Comparison of ENCODE assay signal across 1 cellular context in genomic region chr3:184765730-184766074, GRCh38.
A peak's percentile ranks its signal among the peaks of the same experiment; 100 is the strongest.
TF ChIP-seq lines count a peak whose summit lies in the region.

No MANE protein-coding gene starts in this region.

TF ChIP-seq in GM12878, 131 proteins besides CTCF, POLR2A, EP300 and RAD21:
- TF ChIP-seq CREB1 (IDR thresholded peaks at IDR 0.05; ENCODE audit: low read depth): no peak
- TF ChIP-seq NR2C1 (IDR thresholded peaks at IDR 0.05): no peak
- 0 out of 2 replicates have a peak, but pooled peaks have one; percentile 11 for TF ChIP-seq JUNB (IDR thresholded peaks at IDR 0.05)
- TF ChIP-seq ETV6 (conservative IDR thresholded peaks at IDR 0.05 in 1 of 2, IDR thresholded peaks at IDR 0.05 in 1 of 2; ENCODE audit: borderline replicate concordance in 1 of 2, low read depth in 1 of 2): peak in 1 of 2 experiments; percentile 64; a peak in 1 of 4 replicates
- TF ChIP-seq, protein P1, sequence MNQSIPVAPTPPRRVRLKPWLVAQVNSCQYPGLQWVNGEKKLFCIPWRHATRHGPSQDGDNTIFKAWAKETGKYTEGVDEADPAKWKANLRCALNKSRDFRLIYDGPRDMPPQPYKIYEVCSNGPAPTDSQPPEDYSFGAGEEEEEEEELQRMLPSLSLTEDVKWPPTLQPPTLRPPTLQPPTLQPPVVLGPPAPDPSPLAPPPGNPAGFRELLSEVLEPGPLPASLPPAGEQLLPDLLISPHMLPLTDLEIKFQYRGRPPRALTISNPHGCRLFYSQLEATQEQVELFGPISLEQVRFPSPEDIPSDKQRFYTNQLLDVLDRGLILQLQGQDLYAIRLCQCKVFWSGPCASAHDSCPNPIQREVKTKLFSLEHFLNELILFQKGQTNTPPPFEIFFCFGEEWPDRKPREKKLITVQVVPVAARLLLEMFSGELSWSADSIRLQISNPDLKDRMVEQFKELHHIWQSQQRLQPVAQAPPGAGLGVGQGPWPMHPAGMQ (IDR thresholded peaks at IDR 0.05; ENCODE audit: borderline replicate concordance): no peak
- peak; percentile 7; the same call in 1 of the 2 replicates for TF ChIP-seq RUNX3 (IDR thresholded peaks at IDR 0.05; ENCODE audit: low read length)
- TF ChIP-seq EED (IDR thresholded peaks at IDR 0.05; ENCODE audit: low read depth): peak; percentile 44; the same call in 1 of the 2 replicates
- TF ChIP-seq, protein P2, sequence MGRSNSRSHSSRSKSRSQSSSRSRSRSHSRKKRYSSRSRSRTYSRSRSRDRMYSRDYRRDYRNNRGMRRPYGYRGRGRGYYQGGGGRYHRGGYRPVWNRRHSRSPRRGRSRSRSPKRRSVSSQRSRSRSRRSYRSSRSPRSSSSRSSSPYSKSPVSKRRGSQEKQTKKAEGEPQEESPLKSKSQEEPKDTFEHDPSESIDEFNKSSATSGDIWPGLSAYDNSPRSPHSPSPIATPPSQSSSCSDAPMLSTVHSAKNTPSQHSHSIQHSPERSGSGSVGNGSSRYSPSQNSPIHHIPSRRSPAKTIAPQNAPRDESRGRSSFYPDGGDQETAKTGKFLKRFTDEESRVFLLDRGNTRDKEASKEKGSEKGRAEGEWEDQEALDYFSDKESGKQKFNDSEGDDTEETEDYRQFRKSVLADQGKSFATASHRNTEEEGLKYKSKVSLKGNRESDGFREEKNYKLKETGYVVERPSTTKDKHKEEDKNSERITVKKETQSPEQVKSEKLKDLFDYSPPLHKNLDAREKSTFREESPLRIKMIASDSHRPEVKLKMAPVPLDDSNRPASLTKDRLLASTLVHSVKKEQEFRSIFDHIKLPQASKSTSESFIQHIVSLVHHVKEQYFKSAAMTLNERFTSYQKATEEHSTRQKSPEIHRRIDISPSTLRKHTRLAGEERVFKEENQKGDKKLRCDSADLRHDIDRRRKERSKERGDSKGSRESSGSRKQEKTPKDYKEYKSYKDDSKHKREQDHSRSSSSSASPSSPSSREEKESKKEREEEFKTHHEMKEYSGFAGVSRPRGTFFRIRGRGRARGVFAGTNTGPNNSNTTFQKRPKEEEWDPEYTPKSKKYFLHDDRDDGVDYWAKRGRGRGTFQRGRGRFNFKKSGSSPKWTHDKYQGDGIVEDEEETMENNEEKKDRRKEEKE (IDR thresholded peaks at IDR 0.05): no peak
- TF ChIP-seq SPI1 (IDR thresholded peaks at IDR 0.05; ENCODE audit: borderline replicate concordance, insufficient read depth, low read depth, low read length): peak; percentile 91
